1 cellular context compared by ENCODE assay signal in the genomic region with DNA sequence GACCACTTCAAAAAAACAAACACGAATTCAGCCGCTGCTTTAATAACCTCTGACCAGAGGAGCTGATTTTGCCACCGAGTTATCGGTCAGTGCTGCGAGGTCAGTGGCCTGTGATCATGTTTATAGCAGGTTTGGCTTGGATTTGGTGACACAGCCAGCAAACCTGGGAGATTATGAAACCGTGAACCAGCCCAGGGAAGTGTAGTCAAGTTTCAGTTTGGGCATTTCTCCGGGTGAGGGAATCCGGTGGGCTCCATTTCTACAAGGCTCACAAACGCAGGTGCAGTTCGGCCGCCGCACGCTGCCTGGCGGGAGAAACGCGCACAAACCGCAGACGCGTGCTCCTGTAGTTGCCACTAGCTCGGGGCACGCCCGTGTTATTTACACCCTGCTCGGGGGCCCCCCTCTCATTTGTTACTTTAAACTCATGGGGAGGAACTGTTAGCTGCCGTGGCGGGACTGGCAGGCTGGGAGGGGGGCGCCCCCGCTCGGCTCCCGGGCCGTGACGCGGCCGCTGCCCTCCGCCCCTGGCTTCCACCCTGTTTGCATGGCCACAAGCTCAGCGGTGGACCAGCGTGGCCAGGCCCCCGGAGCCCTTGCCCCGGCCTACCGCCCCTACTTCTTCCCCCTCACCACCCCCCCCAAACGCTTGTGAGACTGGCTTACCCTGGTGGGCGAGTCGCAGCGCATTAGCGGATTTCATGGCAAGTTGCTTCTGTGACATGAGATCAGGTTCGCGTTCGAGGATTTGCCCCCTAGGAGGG.
TF ChIP-seq lines count a peak whose summit lies in the region.

No MANE protein-coding gene starts in this region.

TF ChIP-seq in GM12878, 131 proteins besides CTCF, POLR2A, EP300 and RAD21:
- TF ChIP-seq SUZ12 (IDR thresholded peaks at IDR 0.05; ENCODE audit: unreplicated experiment) (peak; percentile 65), TAF1 (IDR thresholded peaks at IDR 0.05; ENCODE audit: borderline replicate concordance, low read depth, low read length) (no peak)
